In genomic region chr3:127352612-127353011, GRCh38 we compare ENCODE assay signal across 16 cellular contexts.
DNase-seq lines count a peak whose midpoint lies in the region; ATAC-seq and TF ChIP-seq lines count a peak whose summit lies in the region.
"Had no signal": no experiment of that assay in that cellular context is flagged by ENCODE, and none has a peak within 500 bp of the region (broad histone marks: within the 10 kb centered on the region; RNA-seq: fewer than 3 reads in every experiment).

No MANE protein-coding gene starts in this region.

- TF ChIP-seq POLR2A in esophagus muscularis mucosa (IDR thresholded peaks at IDR 0.05; ENCODE audit: low read depth): no peak

- WGBS in esophagus muscularis mucosa: 68% methylated on average over 4 of the region's 4 CpGs
- 60 to 88% methylated on average over 4 of the region's 4 CpGs for WGBS in lung, 2 donors

- H3K36me3 ChIP-seq in esophagus muscularis mucosa: no peaks in the 10 kb centered on the region
- H3K36me3 ChIP-seq in lung (ENCODE audit: control insufficient read depth in 2 of 2, insufficient read depth in 2 of 2, low read length in 2 of 2): no peaks in the 10 kb centered on the region

- H3K9me3 Mint-ChIP-seq in activated T-cell treated with anti-CD3 and anti-CD28 coated beads, Interleukin-2, amount 50 U/mL, for 4 hours: peaks cover 10% of the 10 kb centered on the region

- no peaks in the 10 kb centered on the region for H3K4me1 Mint-ChIP-seq in activated T-cell treated with anti-CD3 and anti-CD28 coated beads, Interleukin-2, amount 50 U/mL, for 4 hours (ENCODE audit: low read depth)
- H3K4me1 Mint-ChIP-seq: CD4-positive, alpha-beta memory T cell; GM23338 had no signal

- H3K4me1 ChIP-seq in esophagus muscularis mucosa: no peaks in the 10 kb centered on the region
- H3K4me1 ChIP-seq in lung (ENCODE audit: control insufficient read depth in 2 of 2, insufficient read depth in 2 of 2, low read length in 2 of 2): no peaks in the 10 kb centered on the region
- H3K4me1 ChIP-seq: Caco-2 had no signal

- intact Hi-C loops in esophagus muscularis mucosa (cut with DNase I): no loop called here

- no peak for ATAC-seq in lung (ENCODE audit: insufficient read depth, low FRiP score)
- ATAC-seq in activated T-cell treated with anti-CD3 and anti-CD28 coated beads, Interleukin-2, amount 50 U/mL, for 4 hours: no peak
- ATAC-seq: GM12878, HCT116 had no signal

- H3K27ac ChIP-seq in esophagus muscularis mucosa (replicated peaks in 1 of 4) (no peak overlapping the region), lung (ENCODE audit: low read depth in 1 of 2, low read length in 1 of 2) (no peak overlapping the region)

- H3K36me3 Mint-ChIP-seq in activated T-cell treated with anti-CD3 and anti-CD28 coated beads, Interleukin-2, amount 50 U/mL, for 4 hours (ENCODE audit: insufficient read depth): no peaks in the 10 kb centered on the region
- H3K36me3 Mint-ChIP-seq: CD4-positive, alpha-beta memory T cell had no signal

- H3K4me3 Mint-ChIP-seq in activated T-cell treated with anti-CD3 and anti-CD28 coated beads, Interleukin-2, amount 50 U/mL, for 4 hours: no peak overlapping the region
- H3K4me3 Mint-ChIP-seq: CD4-positive, alpha-beta memory T cell; GM23338; H9 had no signal

- H3K9me3 ChIP-seq in esophagus muscularis mucosa: peaks cover 0 to 6% (median 0%) of the 10 kb centered on the region in 4 donors
- H3K9me3 ChIP-seq in lung (ENCODE audit: control insufficient read depth in 2 of 2, insufficient read depth in 1 of 2, low read length in 1 of 2): peaks cover 0 to 6% of the 10 kb centered on the region in 2 donors

- no peak for TF ChIP-seq CTCF in esophagus muscularis mucosa (IDR thresholded peaks at IDR 0.05)
- TF ChIP-seq CTCF in lung (IDR thresholded peaks at IDR 0.05; ENCODE audit: control extremely low read depth, extremely low read depth): no peak

- no peak for TF ChIP-seq EP300 in esophagus muscularis mucosa (IDR thresholded peaks at IDR 0.05)

- H3K4me3 ChIP-seq in esophagus muscularis mucosa: no peak overlapping the region
- no peak overlapping the region for H3K4me3 ChIP-seq in lung
- H3K4me3 ChIP-seq: GM12878, GM23338 had no signal

- peak; percentile 62 for DNase-seq in esophagus muscularis mucosa (ENCODE audit: extremely low spot score)
- DNase-seq in lung (ENCODE audit: low spot score): peak; percentile 20
- peak; percentile 25 for DNase-seq in putamen (ENCODE audit: low spot score)
- no peak for DNase-seq in COR-L47 (lab: John Stamatoyannopoulos, UW)
- DNase-seq in HK-2 (ENCODE audit: unreplicated experiment): no peak
- no peak for DNase-seq in activated T-cell treated with anti-CD3 and anti-CD28 coated beads, Interleukin-2, amount 50 U/mL, for 4 hours
- DNase-seq: C1 segment of cervical spinal cord; Caco-2; CD4-positive, alpha-beta memory T cell; DMS79; EL; GDM1; H9 had no signal

- peaks cover 8% of the 10 kb centered on the region for H3K27me3 Mint-ChIP-seq in activated T-cell treated with anti-CD3 and anti-CD28 coated beads, Interleukin-2, amount 50 U/mL, for 4 hours (ENCODE audit: low read depth)

- H3K27me3 ChIP-seq in esophagus muscularis mucosa (peaks cover 0 to 26% (median 0%) of the 10 kb centered on the region in 4 donors), lung (ENCODE audit: control insufficient read depth, insufficient read depth) (no peaks in the 10 kb centered on the region)

Comparison
In these comparisons a context has a peak if more than half of its experiments do, and no peak if none do; other contexts are left out.
1. DNase-seq: peak in esophagus muscularis mucosa (single experiment), lung (single experiment) and putamen (single experiment); none in COR-L47 (single experiment), HK-2 (single experiment) and activated T-cell treated with anti-CD3 and anti-CD28 coated beads, Interleukin-2, amount 50 U/mL, for 4 hours (single experiment).